13 cellular contexts compared by ENCODE assay signal in genomic region chr1:39282537-39283216, GRCh38.
DNase-seq lines count a peak whose midpoint lies in the region; ATAC-seq, FAIRE-seq and TF ChIP-seq lines count a peak whose summit lies in the region.
"Had no signal": no experiment of that assay in that cellular context is flagged by ENCODE, and none has a peak within 500 bp of the region (broad histone marks: within the 10 kb centered on the region; RNA-seq: fewer than 3 reads in every experiment).

No MANE protein-coding gene starts in this region.

- no peak overlapping the region for H2AFZ ChIP-seq in hepatocyte

- no peak overlapping the region for H3K4me3 ChIP-seq in hepatocyte
- no peak overlapping the region for H3K4me3 ChIP-seq in retinal pigment epithelial cell (ENCODE audit: low read length)
- H3K4me3 ChIP-seq: suprapubic skin had no signal

- no peaks in the 10 kb centered on the region for H3K4me1 ChIP-seq in hepatocyte (ENCODE audit: insufficient read depth)

- ATAC-seq in WTC11 = no peak
- ATAC-seq in GM18520 (IDR thresholded peaks at IDR 0.05; ENCODE audit: unreplicated experiment) = no peak
- ATAC-seq in GM21576 (IDR thresholded peaks at IDR 0.05; ENCODE audit: unreplicated experiment) = no peak

- no peaks in the 10 kb centered on the region for H3K9me3 ChIP-seq in hepatocyte (ENCODE audit: low read depth)
- H3K9me3 ChIP-seq: suprapubic skin had no signal

- no peaks in the 10 kb centered on the region for H3K27me3 Mint-ChIP-seq in WTC11 (ENCODE audit: low read depth)

- peaks cover 36% of the 10 kb centered on the region for H3K79me2 ChIP-seq in hepatocyte

- no peaks in the 10 kb centered on the region for H3K36me3 ChIP-seq in hepatocyte (replicated peaks; ENCODE audit: insufficient read depth, low read depth)

- H3K9me2 ChIP-seq in hepatocyte (replicated peaks; ENCODE audit: insufficient read depth) = no peaks in the 10 kb centered on the region

- TF ChIP-seq CTCF in WTC11 (IDR thresholded peaks at IDR 0.05) (no peak), hepatocyte (IDR thresholded peaks at IDR 0.05; ENCODE audit: poor library complexity) (no peak), retinal pigment epithelial cell (conservative IDR thresholded peaks at IDR 0.05; ENCODE audit: low read depth, low read length) (no peak)

- peak; percentile 45 for FAIRE-seq in H54 (lab: Jason Lieb, UNC)

- TF ChIP-seq POLR2A in H54 (IDR thresholded peaks at IDR 0.05; ENCODE audit: low read depth, low read length) = no peak

- peaks cover 29% of the 10 kb centered on the region for H3K4me1 Mint-ChIP-seq in WTC11

- POLR2A ChIA-PET in WTC11 (lab: Charles Lee) = no interaction called here

- H3K36me3 Mint-ChIP-seq in WTC11 = peaks cover 47% of the 10 kb centered on the region

- WGBS in hepatocyte (ENCODE audit: low lambda C conversion rate, missing lambda C conversion rate) = 70% methylated on average over 8 of the region's 8 CpGs

- H3K9me3 Mint-ChIP-seq in WTC11 = no peaks in the 10 kb centered on the region
- H3K9me3 Mint-ChIP-seq: T-helper 1 cell treated with Interleukin-12 subunit alpha and Interleukin-12 subunit beta and Interleukin-4 antibody, amounts not matched to agents 30 μg/mL and 1 μg/mL, for 36 hours had no signal

- H3K4me3 Mint-ChIP-seq in WTC11 = no peak overlapping the region
- H3K4me3 Mint-ChIP-seq: T-helper 1 cell treated with Interleukin-12 subunit alpha and Interleukin-12 subunit beta and Interleukin-4 antibody, amounts not matched to agents 30 μg/mL and 1 μg/mL, for 36 hours had no signal

- peak overlapping the region; percentile 24 for H3K27ac ChIP-seq in hepatocyte
- H3K27ac ChIP-seq: suprapubic skin had no signal

- H3K27ac Mint-ChIP-seq in WTC11 = peak overlapping the region; percentile 46
- H3K27ac Mint-ChIP-seq: T-helper 1 cell treated with Interleukin-12 subunit alpha and Interleukin-12 subunit beta and Interleukin-4 antibody, amounts not matched to agents 30 μg/mL and 1 μg/mL, for 36 hours had no signal

- CTCF ChIA-PET in WTC11 (lab: Charles Lee) = no interaction called here

- no peaks in the 10 kb centered on the region for H3K27me3 ChIP-seq in hepatocyte
- H3K27me3 ChIP-seq: suprapubic skin had no signal

- peaks cover 5% of the 10 kb centered on the region for H4K20me1 ChIP-seq in hepatocyte (ENCODE audit: insufficient read depth, poor library complexity, severe bottlenecking)

- H3K4me2 ChIP-seq in hepatocyte = no peak overlapping the region

- no peak for DNase-seq in H54 (ENCODE audit: insufficient read length, low spot score)
- no peak for DNase-seq in WTC11 (ENCODE audit: low spot score)
- DNase-seq in hepatocyte (ENCODE audit: low spot score) = peak; percentile 46
- peak; percentile 42 for DNase-seq in retinal pigment epithelial cell (ENCODE audit: low read depth)
- no peak for DNase-seq in DMS 273 (lab: John Stamatoyannopoulos, UW; ENCODE audit: unreplicated experiment)
- DNase-seq: activated CD4-positive, alpha-beta T cell treated with anti-CD3 and anti-CD28 coated beads for 48 hours; activated gamma-delta T cell treated with Interleukin-2 at 50 U/mL for 16 hours; NCI-H1417 treated with DMSO at 0.1 percent for 48 hours; NCI-H510A had no signal

TF ChIP-seq in WTC11, 78 proteins besides CTCF, POLR2A, EP300 and RAD21:
- no peak for TF ChIP-seq FOXK1 (CRISPR knock-in tag; IDR thresholded peaks at IDR 0.05)
- TF ChIP-seq ZNF232 (CRISPR knock-in tag; IDR thresholded peaks at IDR 0.05) = no peak
- no peak for TF ChIP-seq MLX (CRISPR knock-in tag; IDR thresholded peaks at IDR 0.05)
- no peak for TF ChIP-seq ZNF121 (CRISPR knock-in tag; IDR thresholded peaks at IDR 0.05)
- no peak for TF ChIP-seq RELA (CRISPR knock-in tag; IDR thresholded peaks at IDR 0.05; ENCODE audit: borderline replicate concordance)
- no peak for TF ChIP-seq E2F1 (CRISPR knock-in tag; IDR thresholded peaks at IDR 0.05)
- TF ChIP-seq ZNF425 (CRISPR knock-in tag; conservative IDR thresholded peaks at IDR 0.05) = no peak
- TF ChIP-seq PREB (CRISPR knock-in tag; IDR thresholded peaks at IDR 0.05; ENCODE audit: borderline replicate concordance) = no peak

Comparison
In these comparisons a context has a peak if more than half of its experiments do, and no peak if none do; other contexts are left out.
1. DNase-seq: peak in hepatocyte (single experiment) and retinal pigment epithelial cell (single experiment); none in H54 (single experiment), WTC11 (single experiment) and DMS 273 (single experiment).